ENCODE assay signal across 1 cellular context in the genomic region with DNA sequence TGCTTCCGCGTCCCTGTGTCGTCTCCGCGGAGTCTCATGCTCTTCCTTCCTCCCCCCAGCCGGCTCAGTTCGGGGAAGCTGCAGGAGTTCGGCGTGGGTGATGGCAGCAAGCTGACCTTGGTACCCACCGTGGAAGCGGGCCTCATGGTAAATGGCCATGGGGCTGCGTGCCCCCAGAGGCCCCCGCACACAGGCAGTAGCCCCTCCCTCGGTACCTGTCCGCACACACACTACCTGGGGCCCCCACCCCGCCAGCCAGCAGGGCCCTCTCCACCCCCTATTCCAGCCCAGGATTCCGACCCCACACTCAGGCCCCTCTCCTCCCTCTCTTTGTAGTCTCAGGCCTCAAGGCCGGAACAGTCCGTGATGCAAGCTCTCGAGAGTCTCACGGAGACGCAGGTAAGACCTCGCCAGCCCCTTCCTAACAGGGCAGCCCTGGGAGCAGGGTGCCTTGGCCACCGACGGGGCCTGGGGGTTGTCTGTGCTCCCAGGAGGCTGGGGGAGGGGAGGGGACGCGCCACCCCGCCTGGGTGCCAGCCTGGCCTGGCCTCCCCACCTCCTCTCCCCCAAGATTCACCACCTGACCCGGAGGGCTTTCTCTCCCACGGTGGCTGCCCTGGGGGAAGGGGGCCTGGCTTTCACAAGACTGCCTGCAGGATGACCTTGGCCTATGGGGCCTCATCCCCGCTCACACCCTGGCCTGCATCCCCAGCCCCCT.
A peak's percentile ranks its signal among the peaks of the same experiment; 100 is the strongest.
TF ChIP-seq lines count a peak whose summit lies in the region.

No MANE protein-coding gene starts in this region.

TF ChIP-seq in K562, 482 proteins besides CTCF, POLR2A, EP300 and RAD21 (continued from another document and continues in another):
- TF ChIP-seq, protein P1, sequence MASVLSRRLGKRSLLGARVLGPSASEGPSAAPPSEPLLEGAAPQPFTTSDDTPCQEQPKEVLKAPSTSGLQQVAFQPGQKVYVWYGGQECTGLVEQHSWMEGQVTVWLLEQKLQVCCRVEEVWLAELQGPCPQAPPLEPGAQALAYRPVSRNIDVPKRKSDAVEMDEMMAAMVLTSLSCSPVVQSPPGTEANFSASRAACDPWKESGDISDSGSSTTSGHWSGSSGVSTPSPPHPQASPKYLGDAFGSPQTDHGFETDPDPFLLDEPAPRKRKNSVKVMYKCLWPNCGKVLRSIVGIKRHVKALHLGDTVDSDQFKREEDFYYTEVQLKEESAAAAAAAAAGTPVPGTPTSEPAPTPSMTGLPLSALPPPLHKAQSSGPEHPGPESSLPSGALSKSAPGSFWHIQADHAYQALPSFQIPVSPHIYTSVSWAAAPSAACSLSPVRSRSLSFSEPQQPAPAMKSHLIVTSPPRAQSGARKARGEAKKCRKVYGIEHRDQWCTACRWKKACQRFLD (CRISPR knock-in tag; IDR thresholded peaks at IDR 0.05) = peak; percentile 54; the same call in 1 of the 2 replicates
- TF ChIP-seq ZNF140 (CRISPR knock-in tag; IDR thresholded peaks at IDR 0.05) = no peak
- TF ChIP-seq MCM2 (IDR thresholded peaks at IDR 0.05; ENCODE audit: low read depth) = no peak
- TF ChIP-seq BMI1 (IDR thresholded peaks at IDR 0.05; ENCODE audit: low read length) = no peak
- TF ChIP-seq, protein P2, sequence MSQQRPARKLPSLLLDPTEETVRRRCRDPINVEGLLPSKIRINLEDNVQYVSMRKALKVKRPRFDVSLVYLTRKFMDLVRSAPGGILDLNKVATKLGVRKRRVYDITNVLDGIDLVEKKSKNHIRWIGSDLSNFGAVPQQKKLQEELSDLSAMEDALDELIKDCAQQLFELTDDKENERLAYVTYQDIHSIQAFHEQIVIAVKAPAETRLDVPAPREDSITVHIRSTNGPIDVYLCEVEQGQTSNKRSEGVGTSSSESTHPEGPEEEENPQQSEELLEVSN (IDR thresholded peaks at IDR 0.05; ENCODE audit: borderline replicate concordance in 1 of 2, extremely low read depth in 1 of 2, insufficient read depth in 1 of 2, insufficient read length in 1 of 2, low read depth in 1 of 2, low read length in 1 of 2, poor library complexity in 1 of 2, severe bottlenecking in 1 of 2) = peak in 1 of 2 experiments; percentile 43
- no peak for TF ChIP-seq YBX1 (IDR thresholded peaks at IDR 0.05)
- TF ChIP-seq, protein P3, sequence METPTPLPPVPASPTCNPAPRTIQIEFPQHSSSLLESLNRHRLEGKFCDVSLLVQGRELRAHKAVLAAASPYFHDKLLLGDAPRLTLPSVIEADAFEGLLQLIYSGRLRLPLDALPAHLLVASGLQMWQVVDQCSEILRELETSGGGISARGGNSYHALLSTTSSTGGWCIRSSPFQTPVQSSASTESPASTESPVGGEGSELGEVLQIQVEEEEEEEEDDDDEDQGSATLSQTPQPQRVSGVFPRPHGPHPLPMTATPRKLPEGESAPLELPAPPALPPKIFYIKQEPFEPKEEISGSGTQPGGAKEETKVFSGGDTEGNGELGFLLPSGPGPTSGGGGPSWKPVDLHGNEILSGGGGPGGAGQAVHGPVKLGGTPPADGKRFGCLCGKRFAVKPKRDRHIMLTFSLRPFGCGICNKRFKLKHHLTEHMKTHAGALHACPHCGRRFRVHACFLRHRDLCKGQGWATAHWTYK (CRISPR knock-in tag; IDR thresholded peaks at IDR 0.05) = no peak
- TF ChIP-seq KDM5B (IDR thresholded peaks at IDR 0.05; ENCODE audit: insufficient replicate concordance, low read depth, low read length) = peak; percentile 30
- no peak for TF ChIP-seq RBBP5 (IDR thresholded peaks at IDR 0.05; ENCODE audit: borderline replicate concordance, insufficient read depth, low read length, poor library complexity, severe bottlenecking)
- no peak for TF ChIP-seq ARNT (IDR thresholded peaks at IDR 0.05)
- no peak for TF ChIP-seq ZNF354B (CRISPR knock-in tag; IDR thresholded peaks at IDR 0.05)
- TF ChIP-seq ELF1 (tag; IDR thresholded peaks at IDR 0.05) = peak; percentile 65
- TF ChIP-seq FIP1L1 (IDR thresholded peaks at IDR 0.05; ENCODE audit: low read depth, low read length, poor library complexity, severe bottlenecking) = no peak
- TF ChIP-seq NUFIP1 (IDR thresholded peaks at IDR 0.05; ENCODE audit: partially characterized antibody) = no peak
- no peak for TF ChIP-seq KLF1 (tag; IDR thresholded peaks at IDR 0.05)
- 0 out of 4 replicates have a peak, but pooled peaks of 1 of the 2 experiments have one; percentile 36 for TF ChIP-seq NONO (IDR thresholded peaks at IDR 0.05; ENCODE audit: low read depth in 2 of 2, low read length in 1 of 2)
- no peak for TF ChIP-seq RFX1 (IDR thresholded peaks at IDR 0.05)
- TF ChIP-seq, protein P4, sequence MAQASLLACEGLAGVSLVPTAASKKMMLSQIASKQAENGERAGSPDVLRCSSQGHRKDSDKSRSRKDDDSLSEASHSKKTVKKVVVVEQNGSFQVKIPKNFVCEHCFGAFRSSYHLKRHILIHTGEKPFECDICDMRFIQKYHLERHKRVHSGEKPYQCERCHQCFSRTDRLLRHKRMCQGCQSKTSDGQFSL (CRISPR knock-in tag; IDR thresholded peaks at IDR 0.05) = peak; percentile 13; the same call in 1 of the 2 replicates
- TF ChIP-seq, protein P4 (tag; IDR thresholded peaks at IDR 0.05) = no peak
- no peak for TF ChIP-seq ZC3H8 (IDR thresholded peaks at IDR 0.05)
- peak; percentile 37; the same call in 1 of the 2 replicates for TF ChIP-seq SOX6 (IDR thresholded peaks at IDR 0.05)
- no peak; the same call in 1 of the 2 replicates for TF ChIP-seq ZNF766 (CRISPR knock-in tag; conservative IDR thresholded peaks at IDR 0.05)
- TF ChIP-seq EGR1 (conservative IDR thresholded peaks at IDR 0.05) = peak; percentile 73
- no peak for TF ChIP-seq NFXL1 (CRISPR knock-in tag; IDR thresholded peaks at IDR 0.05)
- no peak for TF ChIP-seq SMARCC2 (IDR thresholded peaks at IDR 0.05; ENCODE audit: low read depth)
- no peak for TF ChIP-seq KAT8 (IDR thresholded peaks at IDR 0.05; ENCODE audit: low read depth)
- TF ChIP-seq EP400 (IDR thresholded peaks at IDR 0.05) = peak; percentile 68
- TF ChIP-seq HNRNPL (IDR thresholded peaks at IDR 0.05; ENCODE audit: low read depth, low read length) = no peak
- no peak for TF ChIP-seq NFIC (IDR thresholded peaks at IDR 0.05)
- no peak for TF ChIP-seq COPS2 (conservative IDR thresholded peaks at IDR 0.05)
- TF ChIP-seq HEY1 (CRISPR knock-in tag; IDR thresholded peaks at IDR 0.05; ENCODE audit: borderline replicate concordance) = no peak
- no peak for TF ChIP-seq HMG20B (CRISPR knock-in tag; IDR thresholded peaks at IDR 0.05)
- TF ChIP-seq ZNF644 (tag; IDR thresholded peaks at IDR 0.05; ENCODE audit: low read depth) = no peak
- 0 out of 2 replicates have a peak, but pooled peaks have one; percentile 37 for TF ChIP-seq ELF2 (CRISPR knock-in tag; IDR thresholded peaks at IDR 0.05)
- TF ChIP-seq, protein P5, sequence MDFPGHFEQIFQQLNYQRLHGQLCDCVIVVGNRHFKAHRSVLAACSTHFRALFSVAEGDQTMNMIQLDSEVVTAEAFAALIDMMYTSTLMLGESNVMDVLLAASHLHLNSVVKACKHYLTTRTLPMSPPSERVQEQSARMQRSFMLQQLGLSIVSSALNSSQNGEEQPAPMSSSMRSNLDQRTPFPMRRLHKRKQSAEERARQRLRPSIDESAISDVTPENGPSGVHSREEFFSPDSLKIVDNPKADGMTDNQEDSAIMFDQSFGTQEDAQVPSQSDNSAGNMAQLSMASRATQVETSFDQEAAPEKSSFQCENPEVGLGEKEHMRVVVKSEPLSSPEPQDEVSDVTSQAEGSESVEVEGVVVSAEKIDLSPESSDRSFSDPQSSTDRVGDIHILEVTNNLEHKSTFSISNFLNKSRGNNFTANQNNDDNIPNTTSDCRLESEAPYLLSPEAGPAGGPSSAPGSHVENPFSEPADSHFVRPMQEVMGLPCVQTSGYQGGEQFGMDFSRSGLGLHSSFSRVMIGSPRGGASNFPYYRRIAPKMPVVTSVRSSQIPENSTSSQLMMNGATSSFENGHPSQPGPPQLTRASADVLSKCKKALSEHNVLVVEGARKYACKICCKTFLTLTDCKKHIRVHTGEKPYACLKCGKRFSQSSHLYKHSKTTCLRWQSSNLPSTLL (IDR thresholded peaks at IDR 0.05) = no peak
- TF ChIP-seq HDGF (IDR thresholded peaks at IDR 0.05) = no peak
- no peak for TF ChIP-seq CSDE1 (IDR thresholded peaks at IDR 0.05)
- TF ChIP-seq, protein P6, sequence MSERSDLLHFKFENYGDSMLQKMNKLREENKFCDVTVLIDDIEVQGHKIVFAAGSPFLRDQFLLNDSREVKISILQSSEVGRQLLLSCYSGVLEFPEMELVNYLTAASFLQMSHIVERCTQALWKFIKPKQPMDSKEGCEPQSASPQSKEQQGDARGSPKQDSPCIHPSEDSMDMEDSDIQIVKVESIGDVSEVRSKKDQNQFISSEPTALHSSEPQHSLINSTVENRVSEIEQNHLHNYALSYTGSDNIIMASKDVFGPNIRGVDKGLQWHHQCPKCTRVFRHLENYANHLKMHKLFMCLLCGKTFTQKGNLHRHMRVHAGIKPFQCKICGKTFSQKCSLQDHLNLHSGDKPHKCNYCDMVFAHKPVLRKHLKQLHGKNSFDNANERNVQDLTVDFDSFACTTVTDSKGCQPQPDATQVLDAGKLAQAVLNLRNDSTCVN (CRISPR knock-in tag; IDR thresholded peaks at IDR 0.05) = no peak
- TF ChIP-seq BHLHE40 (IDR thresholded peaks at IDR 0.05; ENCODE audit: low read length) = 0 out of 2 replicates have a peak, but pooled peaks have one; percentile 1
- TF ChIP-seq ZNF586 (CRISPR knock-in tag; conservative IDR thresholded peaks at IDR 0.05) = 0 out of 2 replicates have a peak, but pooled peaks have one; percentile 14
- TF ChIP-seq, protein P7, sequence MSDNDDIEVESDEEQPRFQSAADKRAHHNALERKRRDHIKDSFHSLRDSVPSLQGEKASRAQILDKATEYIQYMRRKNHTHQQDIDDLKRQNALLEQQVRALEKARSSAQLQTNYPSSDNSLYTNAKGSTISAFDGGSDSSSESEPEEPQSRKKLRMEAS (CRISPR knock-in tag; IDR thresholded peaks at IDR 0.05) = 0 out of 2 replicates have a peak, but pooled peaks have one; percentile 17
- no peak for TF ChIP-seq BCOR (IDR thresholded peaks at IDR 0.05)
- TF ChIP-seq, protein P8, sequence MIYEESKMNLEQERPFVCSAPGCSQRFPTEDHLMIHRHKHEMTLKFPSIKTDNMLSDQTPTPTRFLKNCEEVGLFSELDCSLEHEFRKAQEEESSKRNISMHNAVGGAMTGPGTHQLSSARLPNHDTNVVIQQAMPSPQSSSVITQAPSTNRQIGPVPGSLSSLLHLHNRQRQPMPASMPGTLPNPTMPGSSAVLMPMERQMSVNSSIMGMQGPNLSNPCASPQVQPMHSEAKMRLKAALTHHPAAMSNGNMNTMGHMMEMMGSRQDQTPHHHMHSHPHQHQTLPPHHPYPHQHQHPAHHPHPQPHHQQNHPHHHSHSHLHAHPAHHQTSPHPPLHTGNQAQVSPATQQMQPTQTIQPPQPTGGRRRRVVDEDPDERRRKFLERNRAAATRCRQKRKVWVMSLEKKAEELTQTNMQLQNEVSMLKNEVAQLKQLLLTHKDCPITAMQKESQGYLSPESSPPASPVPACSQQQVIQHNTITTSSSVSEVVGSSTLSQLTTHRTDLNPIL (CRISPR knock-in tag; IDR thresholded peaks at IDR 0.05) = no peak
- TF ChIP-seq, protein P9, sequence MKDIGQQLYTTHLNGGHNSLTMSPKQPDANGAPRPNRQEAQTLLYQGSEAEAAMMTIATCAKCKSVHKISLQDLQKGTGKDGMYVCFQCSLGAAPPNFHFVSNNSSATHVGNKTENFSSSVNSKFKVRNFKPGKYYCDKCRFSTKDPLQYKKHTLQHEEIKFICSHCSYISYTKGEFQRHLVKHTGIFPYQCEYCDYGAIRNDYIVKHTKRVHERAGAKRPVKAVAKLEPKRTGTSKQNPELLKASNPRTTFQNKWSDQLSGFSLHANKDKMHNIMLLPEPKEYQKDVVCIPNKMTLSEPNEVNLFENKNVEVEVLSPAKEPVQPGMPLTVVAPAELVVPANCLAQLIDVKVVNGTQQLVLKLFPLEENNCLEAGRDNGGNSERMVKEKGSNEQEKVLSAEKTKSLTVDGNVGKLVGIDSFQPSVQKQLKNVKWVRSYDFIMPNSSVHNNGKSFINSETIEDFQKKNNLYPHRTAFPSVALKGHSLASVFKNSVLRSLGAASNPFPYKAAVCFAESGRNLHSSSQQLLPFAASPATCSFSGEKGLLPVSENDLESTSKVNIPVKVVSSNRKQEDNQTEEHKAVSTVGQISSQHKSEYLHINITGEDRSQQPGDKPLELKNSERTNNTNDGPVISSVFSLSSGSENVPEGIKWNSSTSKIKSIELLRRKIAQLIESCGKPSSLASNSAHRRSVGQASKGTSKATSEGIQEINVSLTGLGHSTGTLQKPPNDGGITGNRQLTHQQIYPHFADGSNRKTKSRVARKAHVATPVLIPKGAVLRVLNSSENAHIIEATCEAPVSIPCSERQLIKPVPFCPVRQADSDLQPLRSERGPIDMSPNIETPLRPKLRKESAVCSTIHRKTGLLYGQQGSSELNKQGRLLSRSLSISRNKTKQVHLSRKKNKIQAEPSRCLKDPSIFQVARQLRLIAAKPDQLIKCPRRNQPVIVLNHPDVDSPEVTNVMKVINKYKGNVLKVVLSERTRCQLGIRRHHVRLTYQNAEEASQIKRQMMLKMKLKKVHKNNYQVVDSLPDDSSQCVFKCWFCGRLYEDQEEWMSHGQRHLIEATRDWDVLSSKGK (CRISPR knock-in tag; IDR thresholded peaks at IDR 0.05) = no peak
- no peak for TF ChIP-seq POLR3G (IDR thresholded peaks at IDR 0.05; ENCODE audit: extremely low read depth, insufficient read length, insufficient replicate concordance)
- TF ChIP-seq RBFOX2 (IDR thresholded peaks at IDR 0.05; ENCODE audit: low read depth, low read length) = peak; percentile 80
- no peak for TF ChIP-seq ARHGAP35 (IDR thresholded peaks at IDR 0.05; ENCODE audit: partially characterized antibody)
- TF ChIP-seq, protein P10, sequence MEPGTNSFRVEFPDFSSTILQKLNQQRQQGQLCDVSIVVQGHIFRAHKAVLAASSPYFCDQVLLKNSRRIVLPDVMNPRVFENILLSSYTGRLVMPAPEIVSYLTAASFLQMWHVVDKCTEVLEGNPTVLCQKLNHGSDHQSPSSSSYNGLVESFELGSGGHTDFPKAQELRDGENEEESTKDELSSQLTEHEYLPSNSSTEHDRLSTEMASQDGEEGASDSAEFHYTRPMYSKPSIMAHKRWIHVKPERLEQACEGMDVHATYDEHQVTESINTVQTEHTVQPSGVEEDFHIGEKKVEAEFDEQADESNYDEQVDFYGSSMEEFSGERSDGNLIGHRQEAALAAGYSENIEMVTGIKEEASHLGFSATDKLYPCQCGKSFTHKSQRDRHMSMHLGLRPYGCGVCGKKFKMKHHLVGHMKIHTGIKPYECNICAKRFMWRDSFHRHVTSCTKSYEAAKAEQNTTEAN (CRISPR knock-in tag; IDR thresholded peaks at IDR 0.05) = no peak
- TF ChIP-seq TBL1XR1 (IDR thresholded peaks at IDR 0.05; ENCODE audit: low read length in 2 of 2) = peak in 1 of 2 experiments; percentile 30; a peak in 1 of 4 replicates
- TF ChIP-seq GABPB1 (CRISPR knock-in tag; IDR thresholded peaks at IDR 0.05) = 0 out of 2 replicates have a peak, but pooled peaks have one; percentile 40
